Comparison of ENCODE assay signal across 13 cellular contexts in the genomic region with DNA sequence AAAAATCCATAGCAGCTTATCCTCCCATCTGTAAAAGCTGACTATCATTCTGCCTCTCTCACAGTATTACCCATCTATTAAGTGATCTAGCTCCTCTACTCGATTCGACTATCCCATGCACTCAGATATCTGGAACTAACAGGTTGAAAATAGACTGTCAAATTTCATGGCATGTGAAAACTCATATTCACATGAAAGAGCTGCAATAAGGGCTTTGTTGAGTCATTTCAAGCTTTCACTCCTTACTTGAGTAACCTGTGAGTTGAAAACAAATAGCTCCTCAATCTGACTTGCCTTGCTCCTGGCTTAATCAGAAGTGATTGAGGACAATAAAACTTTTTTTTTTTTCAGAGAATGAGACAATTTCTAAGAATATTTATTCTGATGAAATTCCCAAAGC.
DNase-seq lines count a peak whose midpoint lies in the region; ATAC-seq, FAIRE-seq and TF ChIP-seq lines count a peak whose summit lies in the region.
"Had no signal": no experiment of that assay in that cellular context is flagged by ENCODE, and none has a peak within 500 bp of the region (broad histone marks: within the 10 kb centered on the region; RNA-seq: fewer than 3 reads in every experiment).

No MANE protein-coding gene starts in this region.

- no peak for TF ChIP-seq POLR2A in H1 (IDR thresholded peaks at IDR 0.05; ENCODE audit: control extremely low read depth in 1 of 2, low read depth in 2 of 2, low read length in 2 of 2)

- H4K5ac ChIP-seq in H1 (ENCODE audit: insufficient read length, low read depth, low read length): no peak overlapping the region

- no peaks in the 10 kb centered on the region for H3K79me2 ChIP-seq in H1 (ENCODE audit: control insufficient read depth in 1 of 2, insufficient read depth in 2 of 2, low read length in 2 of 2)
- H3K79me2 ChIP-seq in SK-N-SH (ENCODE audit: insufficient read depth): no peaks in the 10 kb centered on the region

- H3K23me2 ChIP-seq in H1 (ENCODE audit: low read depth, low read length): no peaks in the 10 kb centered on the region; the same call in 1 of the 2 replicates

- CTCF ChIA-PET in H1 (lab: Charles Lee; ENCODE audit: partially characterized antibody) (interaction anchor here (0.7 to 2.1 kb wide), 5 partner anchors 11 to 63 kb away, joined by 3 to 7 read pairs (median 4); no protein-coding TSS in a partner anchor), SK-N-SH (lab: Yijun Ruan, JAX) (interaction anchor here (1.2 to 1.6 kb wide), 2 partner anchors 46 to 117 kb away, joined by 3 read pairs; no protein-coding TSS in a partner anchor)

- no peak overlapping the region for H3K56ac ChIP-seq in H1 (replicated peaks; ENCODE audit: insufficient read length, low read depth, low read length)

- no peak overlapping the region for H4K8ac ChIP-seq in H1 (ENCODE audit: extremely low read depth, insufficient read depth, low read length)

- H4K91ac ChIP-seq in H1 (replicated peaks; ENCODE audit: insufficient read length, low read length): no peak overlapping the region

- H3F3A ChIP-seq in SK-N-SH (replicated peaks; ENCODE audit: insufficient read depth): no peaks in the 10 kb centered on the region

- H3K4me2 ChIP-seq in H1 (ENCODE audit: insufficient read depth in 1 of 2, low read depth in 2 of 2, low read length in 2 of 2): no peak overlapping the region
- no peak overlapping the region for H3K4me2 ChIP-seq in SK-N-SH

- H3K23ac ChIP-seq in H1 (ENCODE audit: insufficient read length): no peak overlapping the region

- no peak for TF ChIP-seq CTCF in H1 (IDR thresholded peaks at IDR 0.05; ENCODE audit: control extremely low read depth in 1 of 3, insufficient read depth in 1 of 3, low read depth in 1 of 3, low read length in 3 of 3)
- no peak for TF ChIP-seq CTCF in foreskin fibroblast (IDR thresholded peaks at IDR 0.05; ENCODE audit: low read depth, low read length)
- TF ChIP-seq CTCF in SK-N-SH (IDR thresholded peaks at IDR 0.05): no peak

- 85% methylated on average over 2 of the region's 2 CpGs; no CpG with 5 or more reads in 1 of the 2 experiments for WGBS in H1 (ENCODE audit: extremely low coverage in 1 of 2, insufficient coverage in 1 of 2, insufficient read length in 1 of 2, insufficient replicate concordance in 2 of 2, low coverage in 1 of 2, low lambda C conversion rate in 2 of 2, missing lambda C conversion rate in 1 of 2), 2 experiments
- 26% methylated on average over 2 of the region's 2 CpGs for WGBS in SK-N-SH (ENCODE audit: low lambda C conversion rate)

- POLR2A ChIA-PET in H1 (lab: Charles Lee; ENCODE audit: partially characterized antibody): no interaction called here
- POLR2A ChIA-PET in SK-N-SH (lab: Yijun Ruan, JAX): no interaction called here

- DNase-seq in H1 (ENCODE audit: low read depth in 1 of 2, low spot score in 2 of 2) (no peak), foreskin fibroblast (no peak), SK-N-SH (no peak)
- DNase-seq in activated CD4-positive, alpha-beta T cell treated with anti-CD3 and anti-CD28 coated beads, Interleukin-2, amount 50 U/mL, for 1 hour: no peak
- DNase-seq: DMS79; endodermal cell; nephron progenitor cell; stimulated activated CD4-positive, alpha-beta T cell treated with anti-CD3 and anti-CD28 coated beads, Interleukin-4, amount 100 ng/mL, for 4 hours; trophoblast cell had no signal

- H3K79me1 ChIP-seq in H1 (ENCODE audit: low read depth, low read length): no peaks in the 10 kb centered on the region

- H3K27ac ChIP-seq in H1 (ENCODE audit: low read depth, low read length): no peak overlapping the region
- no peak overlapping the region for H3K27ac ChIP-seq in SK-N-SH (ENCODE audit: low read depth in 2 of 2, low read length in 1 of 2)

- H3K36me3 ChIP-seq in H1 (ENCODE audit: control insufficient read depth in 2 of 4, insufficient read depth in 4 of 4, low read length in 3 of 4): no peaks in the 10 kb centered on the region
- H3K36me3 ChIP-seq in SK-N-SH (replicated peaks in 1 of 2; ENCODE audit: control insufficient read depth in 1 of 2, insufficient read depth in 2 of 2, low read length in 1 of 2): no peaks in the 10 kb centered on the region

- H2AK5ac ChIP-seq in H1 (ENCODE audit: low read depth, low read length): no peak overlapping the region

- H2BK120ac ChIP-seq in H1 (replicated peaks; ENCODE audit: low read depth, low read length): no peak overlapping the region

- no peak overlapping the region for H3K4ac ChIP-seq in H1 (replicated peaks; ENCODE audit: insufficient read length, low read depth, low read length)

- H3K27me3 ChIP-seq in H1 (replicated peaks in 1 of 4; ENCODE audit: control insufficient read depth in 3 of 4, extremely low read depth in 1 of 4, insufficient read depth in 3 of 4, low read length in 3 of 4) (no peaks in the 10 kb centered on the region), SK-N-SH (ENCODE audit: insufficient read depth) (no peaks in the 10 kb centered on the region)

- TF ChIP-seq RAD21 in H1 (IDR thresholded peaks at IDR 0.05 in 1 of 2, conservative IDR thresholded peaks at IDR 0.05 in 1 of 2; ENCODE audit: low read depth in 2 of 2, low read length in 2 of 2): no peak
- no peak for TF ChIP-seq RAD21 in SK-N-SH (IDR thresholded peaks at IDR 0.05; ENCODE audit: low read length)

- H2AFZ ChIP-seq in H1 (ENCODE audit: low read length) (peak overlapping the region; percentile 70; the same call in 1 of the 2 replicates), SK-N-SH (ENCODE audit: low read depth) (no peak overlapping the region)

- no peak overlapping the region for H2BK5ac ChIP-seq in H1 (ENCODE audit: low read depth, low read length)

- no peak overlapping the region for H2BK15ac ChIP-seq in H1 (ENCODE audit: low read length)

- H4K20me1 ChIP-seq in H1 (replicated peaks in 1 of 2; ENCODE audit: control insufficient read depth in 1 of 2, insufficient read depth in 2 of 2, low read length in 2 of 2): no peaks in the 10 kb centered on the region
- no peaks in the 10 kb centered on the region for H4K20me1 ChIP-seq in SK-N-SH (ENCODE audit: insufficient read depth)

- no peak overlapping the region for H2BK20ac ChIP-seq in H1 (ENCODE audit: low read length)

- H3K9me3 ChIP-seq in H1 (ENCODE audit: insufficient read depth in 2 of 2, low read depth in 1 of 2, low read length in 1 of 2) (no peaks in the 10 kb centered on the region), SK-N-SH (no peaks in the 10 kb centered on the region)

- no peak overlapping the region for H3K18ac ChIP-seq in H1 (ENCODE audit: extremely low read depth, low read length)

- H3K9me2 ChIP-seq in SK-N-SH: no peaks in the 10 kb centered on the region

- no peak overlapping the region for H2BK12ac ChIP-seq in H1 (ENCODE audit: low read depth, low read length)

- no peak overlapping the region for H3K9ac ChIP-seq in H1 (replicated peaks in 1 of 4; ENCODE audit: extremely low read depth in 1 of 4, low read depth in 3 of 4, low read length in 3 of 4)
- no peak overlapping the region for H3K9ac ChIP-seq in SK-N-SH

- no peak overlapping the region for H3K14ac ChIP-seq in H1 (ENCODE audit: insufficient read length)

- H3K4me3 ChIP-seq in H1 (ENCODE audit: extremely low read depth in 1 of 4, insufficient read depth in 2 of 4, low read depth in 3 of 4, low read length in 4 of 4) (no peak overlapping the region), foreskin fibroblast (ENCODE audit: low read depth in 1 of 2, low read length in 2 of 2) (no peak overlapping the region), SK-N-SH (ENCODE audit: low read depth in 2 of 2, low read length in 1 of 2) (no peak overlapping the region)

- FAIRE-seq in H1 (lab: Jason Lieb, UNC): no peak

- H3K4me1 ChIP-seq in H1 (replicated peaks in 1 of 4; ENCODE audit: control insufficient read depth in 3 of 4, insufficient read depth in 4 of 4, low read length in 3 of 4): peaks cover 0 to 4% (median 0%) of the 10 kb centered on the region in 4 experiments; a peak in 1 of 7 replicates
- no peaks in the 10 kb centered on the region for H3K4me1 ChIP-seq in SK-N-SH (ENCODE audit: control insufficient read depth in 1 of 2, insufficient read depth in 2 of 2, low read depth in 1 of 2, low read length in 1 of 2)

- TF ChIP-seq EP300 in H1 (IDR thresholded peaks at IDR 0.05; ENCODE audit: borderline replicate concordance in 1 of 2, low read depth in 2 of 2, low read length in 2 of 2) (no peak), SK-N-SH (IDR thresholded peaks at IDR 0.05; ENCODE audit: borderline replicate concordance in 1 of 2, low read depth in 1 of 2, low read length in 1 of 2) (no peak)

- ATAC-seq in GM18870 (IDR thresholded peaks at IDR 0.05; ENCODE audit: unreplicated experiment): peak; percentile 78
- peak; percentile 78 for ATAC-seq in GM21390 (IDR thresholded peaks at IDR 0.05; ENCODE audit: unreplicated experiment)
- ATAC-seq in HG03064 (IDR thresholded peaks at IDR 0.05; ENCODE audit: low read depth, unreplicated experiment): peak; percentile 83
- ATAC-seq: HCT116 had no signal

TF ChIP-seq in H1, 55 proteins besides CTCF, POLR2A, EP300 and RAD21:
- TF ChIP-seq CEBPB (IDR thresholded peaks at IDR 0.05; ENCODE audit: low read depth, low read length): no peak
- no peak for TF ChIP-seq POU5F1 (IDR thresholded peaks at IDR 0.05; ENCODE audit: low read depth, low read length)
- no peak for TF ChIP-seq TEAD4 (IDR thresholded peaks at IDR 0.05; ENCODE audit: low read depth, low read length)
- no peak for TF ChIP-seq RXRA (IDR thresholded peaks at IDR 0.05; ENCODE audit: insufficient read depth, low read depth, low read length)

TF ChIP-seq in SK-N-SH, 30 proteins besides CTCF, POLR2A, EP300 and RAD21 (continues in another document):
- TF ChIP-seq, protein P1, sequence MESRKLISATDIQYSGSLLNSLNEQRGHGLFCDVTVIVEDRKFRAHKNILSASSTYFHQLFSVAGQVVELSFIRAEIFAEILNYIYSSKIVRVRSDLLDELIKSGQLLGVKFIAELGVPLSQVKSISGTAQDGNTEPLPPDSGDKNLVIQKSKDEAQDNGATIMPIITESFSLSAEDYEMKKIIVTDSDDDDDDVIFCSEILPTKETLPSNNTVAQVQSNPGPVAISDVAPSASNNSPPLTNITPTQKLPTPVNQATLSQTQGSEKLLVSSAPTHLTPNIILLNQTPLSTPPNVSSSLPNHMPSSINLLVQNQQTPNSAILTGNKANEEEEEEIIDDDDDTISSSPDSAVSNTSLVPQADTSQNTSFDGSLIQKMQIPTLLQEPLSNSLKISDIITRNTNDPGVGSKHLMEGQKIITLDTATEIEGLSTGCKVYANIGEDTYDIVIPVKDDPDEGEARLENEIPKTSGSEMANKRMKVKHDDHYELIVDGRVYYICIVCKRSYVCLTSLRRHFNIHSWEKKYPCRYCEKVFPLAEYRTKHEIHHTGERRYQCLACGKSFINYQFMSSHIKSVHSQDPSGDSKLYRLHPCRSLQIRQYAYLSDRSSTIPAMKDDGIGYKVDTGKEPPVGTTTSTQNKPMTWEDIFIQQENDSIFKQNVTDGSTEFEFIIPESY (IDR thresholded peaks at IDR 0.05; ENCODE audit: borderline replicate concordance, low read depth): no peak
- TF ChIP-seq NFIC (IDR thresholded peaks at IDR 0.05; ENCODE audit: borderline replicate concordance): no peak
- TF ChIP-seq RCOR1 (IDR thresholded peaks at IDR 0.05; ENCODE audit: low read length): no peak
- TF ChIP-seq GABPA (IDR thresholded peaks at IDR 0.05; ENCODE audit: low read depth): no peak
- TF ChIP-seq SIN3A (IDR thresholded peaks at IDR 0.05; ENCODE audit: borderline replicate concordance, low read depth, low read length): no peak
- TF ChIP-seq ELF1 (IDR thresholded peaks at IDR 0.05): no peak
- TF ChIP-seq POLR2AphosphoS5 (IDR thresholded peaks at IDR 0.05; ENCODE audit: low read depth, low read length): no peak
